In the genomic region with DNA sequence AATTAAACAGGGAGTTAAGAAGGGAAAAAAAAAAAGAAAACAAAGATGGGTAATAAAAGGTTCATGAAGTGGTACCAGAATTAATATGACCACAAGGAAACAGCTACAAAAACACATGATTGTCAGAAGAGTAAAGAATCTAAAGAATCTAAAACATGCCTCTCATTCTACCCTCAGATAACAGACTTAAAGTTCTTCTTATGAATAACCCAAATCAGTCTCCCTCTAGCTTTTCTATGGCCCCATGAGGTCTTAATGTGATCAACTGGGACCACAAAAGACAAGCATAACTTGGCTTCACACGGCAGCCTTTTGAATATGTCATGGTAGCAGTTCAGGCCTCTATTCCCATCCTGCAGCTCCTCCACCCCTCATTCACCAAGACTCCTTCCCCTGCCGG, we compare ENCODE assay signal across 1 cellular context.
TF ChIP-seq lines count a peak whose summit lies in the region.

No MANE protein-coding gene starts in this region.

TF ChIP-seq in GM23338, 12 proteins besides CTCF, POLR2A, EP300 and RAD21 (continued from another document):
- TF ChIP-seq, protein P1, sequence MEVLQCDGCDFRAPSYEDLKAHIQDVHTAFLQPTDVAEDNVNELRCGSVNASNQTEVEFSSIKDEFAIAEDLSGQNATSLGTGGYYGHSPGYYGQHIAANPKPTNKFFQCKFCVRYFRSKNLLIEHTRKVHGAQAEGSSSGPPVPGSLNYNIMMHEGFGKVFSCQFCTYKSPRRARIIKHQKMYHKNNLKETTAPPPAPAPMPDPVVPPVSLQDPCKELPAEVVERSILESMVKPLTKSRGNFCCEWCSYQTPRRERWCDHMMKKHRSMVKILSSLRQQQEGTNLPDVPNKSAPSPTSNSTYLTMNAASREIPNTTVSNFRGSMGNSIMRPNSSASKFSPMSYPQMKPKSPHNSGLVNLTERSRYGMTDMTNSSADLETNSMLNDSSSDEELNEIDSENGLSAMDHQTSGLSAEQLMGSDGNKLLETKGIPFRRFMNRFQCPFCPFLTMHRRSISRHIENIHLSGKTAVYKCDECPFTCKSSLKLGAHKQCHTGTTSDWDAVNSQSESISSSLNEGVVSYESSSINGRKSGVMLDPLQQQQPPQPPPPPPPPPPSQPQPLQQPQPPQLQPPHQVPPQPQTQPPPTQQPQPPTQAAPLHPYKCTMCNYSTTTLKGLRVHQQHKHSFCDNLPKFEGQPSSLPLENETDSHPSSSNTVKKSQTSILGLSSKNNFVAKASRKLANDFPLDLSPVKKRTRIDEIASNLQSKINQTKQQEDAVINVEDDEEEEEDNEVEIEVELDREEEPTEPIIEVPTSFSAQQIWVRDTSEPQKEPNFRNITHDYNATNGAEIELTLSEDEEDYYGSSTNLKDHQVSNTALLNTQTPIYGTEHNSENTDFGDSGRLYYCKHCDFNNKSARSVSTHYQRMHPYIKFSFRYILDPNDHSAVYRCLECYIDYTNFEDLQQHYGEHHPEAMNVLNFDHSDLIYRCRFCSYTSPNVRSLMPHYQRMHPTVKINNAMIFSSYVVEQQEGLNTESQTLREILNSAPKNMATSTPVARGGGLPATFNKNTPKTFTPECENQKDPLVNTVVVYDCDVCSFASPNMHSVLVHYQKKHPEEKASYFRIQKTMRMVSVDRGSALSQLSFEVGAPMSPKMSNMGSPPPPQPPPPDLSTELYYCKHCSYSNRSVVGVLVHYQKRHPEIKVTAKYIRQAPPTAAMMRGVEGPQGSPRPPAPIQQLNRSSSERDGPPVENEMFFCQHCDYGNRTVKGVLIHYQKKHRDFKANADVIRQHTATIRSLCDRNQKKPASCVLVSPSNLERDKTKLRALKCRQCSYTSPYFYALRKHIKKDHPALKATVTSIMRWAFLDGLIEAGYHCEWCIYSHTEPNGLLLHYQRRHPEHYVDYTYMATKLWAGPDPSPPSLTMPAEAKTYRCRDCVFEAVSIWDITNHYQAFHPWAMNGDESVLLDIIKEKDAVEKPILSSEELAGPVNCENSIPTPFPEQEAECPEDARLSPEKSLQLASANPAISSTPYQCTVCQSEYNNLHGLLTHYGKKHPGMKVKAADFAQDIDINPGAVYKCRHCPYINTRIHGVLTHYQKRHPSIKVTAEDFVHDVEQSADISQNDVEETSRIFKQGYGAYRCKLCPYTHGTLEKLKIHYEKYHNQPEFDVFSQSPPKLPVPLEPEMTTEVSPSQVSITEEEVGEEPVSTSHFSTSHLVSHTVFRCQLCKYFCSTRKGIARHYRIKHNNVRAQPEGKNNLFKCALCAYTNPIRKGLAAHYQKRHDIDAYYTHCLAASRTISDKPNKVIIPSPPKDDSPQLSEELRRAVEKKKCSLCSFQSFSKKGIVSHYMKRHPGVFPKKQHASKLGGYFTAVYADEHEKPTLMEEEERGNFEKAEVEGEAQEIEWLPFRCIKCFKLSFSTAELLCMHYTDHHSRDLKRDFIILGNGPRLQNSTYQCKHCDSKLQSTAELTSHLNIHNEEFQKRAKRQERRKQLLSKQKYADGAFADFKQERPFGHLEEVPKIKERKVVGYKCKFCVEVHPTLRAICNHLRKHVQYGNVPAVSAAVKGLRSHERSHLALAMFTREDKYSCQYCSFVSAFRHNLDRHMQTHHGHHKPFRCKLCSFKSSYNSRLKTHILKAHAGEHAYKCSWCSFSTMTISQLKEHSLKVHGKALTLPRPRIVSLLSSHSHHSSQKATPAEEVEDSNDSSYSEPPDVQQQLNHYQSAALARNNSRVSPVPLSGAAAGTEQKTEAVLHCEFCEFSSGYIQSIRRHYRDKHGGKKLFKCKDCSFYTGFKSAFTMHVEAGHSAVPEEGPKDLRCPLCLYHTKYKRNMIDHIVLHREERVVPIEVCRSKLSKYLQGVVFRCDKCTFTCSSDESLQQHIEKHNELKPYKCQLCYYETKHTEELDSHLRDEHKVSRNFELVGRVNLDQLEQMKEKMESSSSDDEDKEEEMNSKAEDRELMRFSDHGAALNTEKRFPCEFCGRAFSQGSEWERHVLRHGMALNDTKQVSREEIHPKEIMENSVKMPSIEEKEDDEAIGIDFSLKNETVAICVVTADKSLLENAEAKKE (CRISPR knock-in tag; IDR thresholded peaks at IDR 0.05): no peak
- TF ChIP-seq, protein P2, sequence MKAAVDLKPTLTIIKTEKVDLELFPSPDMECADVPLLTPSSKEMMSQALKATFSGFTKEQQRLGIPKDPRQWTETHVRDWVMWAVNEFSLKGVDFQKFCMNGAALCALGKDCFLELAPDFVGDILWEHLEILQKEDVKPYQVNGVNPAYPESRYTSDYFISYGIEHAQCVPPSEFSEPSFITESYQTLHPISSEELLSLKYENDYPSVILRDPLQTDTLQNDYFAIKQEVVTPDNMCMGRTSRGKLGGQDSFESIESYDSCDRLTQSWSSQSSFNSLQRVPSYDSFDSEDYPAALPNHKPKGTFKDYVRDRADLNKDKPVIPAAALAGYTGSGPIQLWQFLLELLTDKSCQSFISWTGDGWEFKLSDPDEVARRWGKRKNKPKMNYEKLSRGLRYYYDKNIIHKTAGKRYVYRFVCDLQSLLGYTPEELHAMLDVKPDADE (IDR thresholded peaks at IDR 0.05): no peak
- TF ChIP-seq POLR2AphosphoS5 (IDR thresholded peaks at IDR 0.05; ENCODE audit: low read depth): no peak
- TF ChIP-seq STAT1 (IDR thresholded peaks at IDR 0.05; ENCODE audit: unreplicated experiment): no peak
- no peak for TF ChIP-seq ZNF331 (CRISPR knock-in tag; IDR thresholded peaks at IDR 0.05; ENCODE audit: low read depth)
- TF ChIP-seq EZH2 (IDR thresholded peaks at IDR 0.05; ENCODE audit: low read depth, unreplicated experiment): no peak
TF ChIP-seq in GM23338: peak in this region for 0.
